Comparison of ENCODE assay signal across 8 cellular contexts in genomic region chr1:42846257-42847110, GRCh38. TPM values are rescaled to one million over a fixed set of nuclear protein-coding genes. Genes with fewer than 3 reads are reported as not detected.
DNase-seq lines count a peak whose midpoint lies in the region; ATAC-seq, FAIRE-seq and TF ChIP-seq lines count a peak whose summit lies in the region.

A gene with protein sequence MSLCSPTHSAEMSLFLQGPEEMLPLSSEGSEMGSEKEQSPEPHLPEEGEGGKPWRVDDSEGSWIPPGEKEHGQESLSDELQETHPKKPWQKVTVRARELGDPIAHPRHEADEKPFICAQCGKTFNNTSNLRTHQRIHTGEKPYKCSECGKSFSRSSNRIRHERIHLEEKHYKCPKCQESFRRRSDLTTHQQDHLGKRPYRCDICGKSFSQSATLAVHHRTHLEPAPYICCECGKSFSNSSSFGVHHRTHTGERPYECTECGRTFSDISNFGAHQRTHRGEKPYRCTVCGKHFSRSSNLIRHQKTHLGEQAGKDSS (plus strand): TSS chr1:42846613. CDS start chr1:42849659, 3,046 bp downstream.

- H3K27ac ChIP-seq in VCaP (peak within 1 kb of the TSS; percentile 75; the same call in 1 of the 2 replicates), mammary epithelial cell (ENCODE audit: insufficient read depth, low read depth, low read length) (peak within 1 kb of the TSS; percentile 19), small intestine (ENCODE audit: low read depth in 1 of 2, low read length in 1 of 2) (peak within 1 kb of the TSS in 1 of 2 donors; percentile 80)

- H2AFZ ChIP-seq in mammary epithelial cell (ENCODE audit: low read depth, low read length), result peak within 1 kb of the TSS; percentile 85

- FAIRE-seq in small intestine (lab: Jason Lieb, UNC), result peak; percentile 19

- CTCF ChIA-PET in AG04449 (lab: Yijun Ruan, JAX), result interaction anchor here (0.8 to 3.0 kb wide), 27 partner anchors 9 to 359 kb away, joined by 3 to 16 read pairs (median 5); partner anchors contain the start of genes C1orf50, ERMAP, P3H1 and SVBP
- CTCF ChIA-PET in mammary epithelial cell (lab: Charles Lee; ENCODE audit: low non-redundant PET), result interaction anchor here (0.5 to 0.8 kb wide), 10 partner anchors 12 to 1252 kb away, joined by 3 to 5 read pairs (median 3); partner anchors contain the start of genes C1orf50 and P3H1

- peak within 1 kb of the TSS; percentile 91 for H3K4me2 ChIP-seq in mammary epithelial cell (ENCODE audit: insufficient read depth, low read depth, low read length)

- no peaks in the 10 kb centered on the region for H3K27me3 ChIP-seq in mammary epithelial cell (ENCODE audit: insufficient read depth, low read length)
- no peaks in the 10 kb centered on the region for H3K27me3 ChIP-seq in small intestine (ENCODE audit: control insufficient read depth in 2 of 2, insufficient read depth in 2 of 2, low read length in 2 of 2)

- 1% methylated on average over 25 of the region's 50 CpGs for WGBS in mammary epithelial cell (ENCODE audit: low coverage, missing lambda C conversion rate)
- 0 to 1% (median 1%) methylated on average over 49 to 50 of the region's 50 CpGs for WGBS in small intestine, 3 donors

- POLR2A ChIA-PET in AG04449 (lab: Yijun Ruan, JAX), result interaction anchor here (0.6 to 1.4 kb wide), 6 partner anchors 8 to 276 kb away, joined by 3 to 8 read pairs (median 3); partner anchors contain the start of genes C1orf50 and P3H1

- intact Hi-C loops in mammary epithelial cell (cut with micrococcal nuclease), result no loop called here

- peak; percentile 93 for ATAC-seq in GM18867 (IDR thresholded peaks at IDR 0.05; ENCODE audit: unreplicated experiment)
- peak; percentile 79 for ATAC-seq in HG03103 (IDR thresholded peaks at IDR 0.05; ENCODE audit: low read depth, unreplicated experiment)

- dilution Hi-C loops in mammary epithelial cell (cut with HindIII; ENCODE audit: low sequenced_read_pairs), result no loop called here

- peak within 1 kb of the TSS; percentile 93 for H3K4me3 ChIP-seq in AG04449 (ENCODE audit: low read depth, low read length)
- H3K4me3 ChIP-seq in mammary epithelial cell (replicated peaks in 1 of 3; ENCODE audit: insufficient read depth in 1 of 3, low read depth in 2 of 3, low read length in 3 of 3), result peak within 1 kb of the TSS; percentile 73 to 95 (median 77)
- H3K4me3 ChIP-seq in small intestine (ENCODE audit: low read depth in 1 of 2, low read length in 2 of 2), result peak within 1 kb of the TSS; percentile 83 to 88

- H4K20me1 ChIP-seq in mammary epithelial cell (ENCODE audit: insufficient read depth, low read length), result no peaks in the 10 kb centered on the region

- no TSS peak for BruUV-seq in mammary epithelial cell (replicated peaks; lab: Mats Ljungman, UMichigan)

- H3K9me3 ChIP-seq in mammary epithelial cell (replicated peaks; ENCODE audit: insufficient read depth, low read length) (peaks cover 6% of the 10 kb centered on the region), small intestine (ENCODE audit: control insufficient read depth, low read depth) (no peaks in the 10 kb centered on the region)

- DNase-seq in AG04449 (ENCODE audit: low read depth, low spot score), result peak; percentile 84
- DNase-seq in NCI-H2171 (lab: John Stamatoyannopoulos, UW), result peak; percentile 97
- DNase-seq in mammary epithelial cell, result peak; percentile 96
- peak; percentile 99 for DNase-seq in iPS-NIHi11 (ENCODE audit: low spot score)
- peak; percentile 98 for DNase-seq in small intestine

- TF ChIP-seq CTCF in AG04449 (IDR thresholded peaks at IDR 0.05; ENCODE audit: insufficient read depth, low read length, missing control alignments) (peak; percentile 74), VCaP (conservative IDR thresholded peaks at IDR 0.05) (peak; percentile 55), mammary epithelial cell (conservative IDR thresholded peaks at IDR 0.05 in 1 of 2, IDR thresholded peaks at IDR 0.05 in 1 of 2; ENCODE audit: extremely low read depth in 1 of 2, insufficient read depth in 1 of 2, low read depth in 1 of 2, low read length in 2 of 2) (peak; percentile 17 to 57)

- peak within 1 kb of the TSS; percentile 53 for H3K9ac ChIP-seq in mammary epithelial cell (ENCODE audit: insufficient read depth, low read length)

- no peaks in the 10 kb centered on the region for H3K36me3 ChIP-seq in mammary epithelial cell (ENCODE audit: insufficient read depth, low read length)
- peaks cover 3 to 5% of the 10 kb centered on the region in 2 donors for H3K36me3 ChIP-seq in small intestine (ENCODE audit: control insufficient read depth in 2 of 2, insufficient read depth in 2 of 2, low read length in 2 of 2)

- peaks cover 20% of the 10 kb centered on the region for H3K79me2 ChIP-seq in mammary epithelial cell (ENCODE audit: insufficient read depth, low read length)

- peaks cover 9% of the 10 kb centered on the region for H3K4me1 ChIP-seq in mammary epithelial cell (ENCODE audit: insufficient read depth, low read length)
- peaks cover 2% of the 10 kb centered on the region in 2 donors for H3K4me1 ChIP-seq in small intestine (ENCODE audit: control insufficient read depth in 2 of 2, insufficient read depth in 1 of 2, low read depth in 1 of 2, low read length in 1 of 2)

- in situ Hi-C loops in mammary epithelial cell (cut with MboI; ENCODE audit: low sequenced_read_pairs in 2 of 2), result no loop called here

RNA-seq across cellular contexts. Expression of the gene that starts here (rescaled TPM):
- 1 to 10 TPM; 7.8 to 8.7 TPM for total RNA-seq in mammary epithelial cell
- polyA plus RNA-seq in mammary epithelial cell (7.7 TPM), small intestine (1 to 10 TPM; 5.4 to 6.7 (median 6.0) TPM)
- 7.4 TPM for polyA minus RNA-seq in mammary epithelial cell
